In genomic region chr13:36736119-36736726, GRCh38 we compare ENCODE assay signal across 8 cellular contexts.
DNase-seq lines count a peak whose midpoint lies in the region; ATAC-seq and TF ChIP-seq lines count a peak whose summit lies in the region.

No MANE protein-coding gene starts in this region.

- no peak for ATAC-seq in CD4-positive, CD25-positive, alpha-beta regulatory T cell (ENCODE audit: low read depth in 2 of 2)
- ATAC-seq in right cardiac atrium: no peak

- H3K9ac ChIP-seq in GM23248: no peak overlapping the region
- no peak overlapping the region for H3K9ac ChIP-seq in smooth muscle cell (ENCODE audit: low read depth)

- H3K27ac ChIP-seq in CD4-positive, CD25-positive, alpha-beta regulatory T cell (ENCODE audit: insufficient read depth, low read length, poor library complexity, severe bottlenecking): no peak overlapping the region
- H3K27ac ChIP-seq in GM23248 (no peak overlapping the region), right cardiac atrium (ENCODE audit: low read length) (no peak overlapping the region), smooth muscle cell (ENCODE audit: low read depth) (no peak overlapping the region)

- H3K36me3 Mint-ChIP-seq in CD4-positive, CD25-positive, alpha-beta regulatory T cell: no peaks in the 10 kb centered on the region

- peak in 2 of 3 donors; percentile 24 to 46 for DNase-seq in CD4-positive, CD25-positive, alpha-beta regulatory T cell
- DNase-seq in GM23248 (peak; percentile 83), NCI-H774 (lab: John Stamatoyannopoulos, UW) (peak; percentile 13), right cardiac atrium (peak in 2 of 3 donors; percentile 23 to 45), smooth muscle cell (lab: John Stamatoyannopoulos, UW; ENCODE audit: unreplicated experiment) (no peak), NCI-H2171 treated with DMSO at 0.1 percent for 48 hours (lab: John Stamatoyannopoulos, UW) (no peak), NK-92 (lab: John Stamatoyannopoulos, UW; ENCODE audit: unreplicated experiment) (no peak)
- peak; percentile 29 for DNase-seq in activated naive CD4-positive, alpha-beta T cell treated with anti-CD3 and anti-CD28 coated beads, Interleukin-2, amount 50 U/mL, for 16 hours

- no peak overlapping the region for H3K27ac Mint-ChIP-seq in CD4-positive, CD25-positive, alpha-beta regulatory T cell

- H3K79me2 ChIP-seq in GM23248 (ENCODE audit: insufficient read depth): no peaks in the 10 kb centered on the region
- no peaks in the 10 kb centered on the region for H3K79me2 ChIP-seq in smooth muscle cell (ENCODE audit: low read depth)

- intact Hi-C loops in right cardiac atrium (cut with DNase I): loop anchor here in 3 of 4 donors (2.0 to 10.0 kb wide), 4 partner anchors 283 to 761 kb away; no protein-coding TSS in a partner anchor

- no peaks in the 10 kb centered on the region for H3K9me2 ChIP-seq in GM23248 (ENCODE audit: insufficient read depth)

- H3K4me1 Mint-ChIP-seq in CD4-positive, CD25-positive, alpha-beta regulatory T cell: no peaks in the 10 kb centered on the region

- H3K4me1 ChIP-seq in CD4-positive, CD25-positive, alpha-beta regulatory T cell (ENCODE audit: control insufficient read depth, insufficient read depth, low read length, poor library complexity, severe bottlenecking): no peaks in the 10 kb centered on the region
- H3K4me1 ChIP-seq in GM23248 (ENCODE audit: insufficient read depth) (no peaks in the 10 kb centered on the region), right cardiac atrium (ENCODE audit: control insufficient read depth, insufficient read depth, low read length) (no peaks in the 10 kb centered on the region), smooth muscle cell (ENCODE audit: low read depth) (no peaks in the 10 kb centered on the region)

- H3K4me2 ChIP-seq in GM23248 (ENCODE audit: unreplicated experiment) (no peak overlapping the region), smooth muscle cell (no peak overlapping the region)

- no peaks in the 10 kb centered on the region for H3K9me3 ChIP-seq in CD4-positive, CD25-positive, alpha-beta regulatory T cell (ENCODE audit: control insufficient read depth in 2 of 2, low read length in 2 of 2)
- H3K9me3 ChIP-seq in GM23248 (ENCODE audit: low read depth) (no peaks in the 10 kb centered on the region), right cardiac atrium (ENCODE audit: control insufficient read depth, low read length) (no peaks in the 10 kb centered on the region), smooth muscle cell (replicated peaks; ENCODE audit: low read depth) (no peaks in the 10 kb centered on the region)

- 1% methylated on average over 4 of the region's 4 CpGs for WGBS in GM23248 (ENCODE audit: low coverage in 1 of 2, low lambda C conversion rate in 2 of 2, missing lambda C conversion rate in 2 of 2), 2 experiments
- WGBS in right cardiac atrium: 23% methylated on average over 4 of the region's 4 CpGs
- WGBS in smooth muscle cell (ENCODE audit: low lambda C conversion rate): 34% methylated on average over 4 of the region's 4 CpGs

- in situ Hi-C loops in GM23248 (cut with MboI): loop anchor here (25.0 kb wide), 1 partner anchor 449 kb away; the partner anchor contains the start of gene CCDC169

- H3K27me3 ChIP-seq in CD4-positive, CD25-positive, alpha-beta regulatory T cell (ENCODE audit: control insufficient read depth, insufficient read depth, low read length): no peaks in the 10 kb centered on the region
- no peaks in the 10 kb centered on the region; the same call in 1 of the 2 replicates for H3K27me3 ChIP-seq in GM23248 (replicated peaks; ENCODE audit: insufficient read depth)
- no peaks in the 10 kb centered on the region for H3K27me3 ChIP-seq in right cardiac atrium (ENCODE audit: control insufficient read depth, insufficient read depth)
- H3K27me3 ChIP-seq in smooth muscle cell (ENCODE audit: low read depth): no peaks in the 10 kb centered on the region

- H4K20me1 ChIP-seq in GM23248 (ENCODE audit: insufficient read depth) (no peaks in the 10 kb centered on the region), smooth muscle cell (ENCODE audit: low read depth) (no peaks in the 10 kb centered on the region)

- peak; percentile 75 for TF ChIP-seq CTCF in smooth muscle cell (IDR thresholded peaks at IDR 0.05; ENCODE audit: borderline replicate concordance, insufficient read depth, poor library complexity, severe bottlenecking)

- H3K4me3 Mint-ChIP-seq in CD4-positive, CD25-positive, alpha-beta regulatory T cell: no peak overlapping the region

- H3K4me3 ChIP-seq in CD4-positive, CD25-positive, alpha-beta regulatory T cell (ENCODE audit: low read depth, low read length): no peak overlapping the region
- H3K4me3 ChIP-seq in GM23248: no peak overlapping the region
- no peak overlapping the region for H3K4me3 ChIP-seq in right cardiac atrium (ENCODE audit: low read length)
- no peak overlapping the region for H3K4me3 ChIP-seq in smooth muscle cell

- no peaks in the 10 kb centered on the region for H3F3A ChIP-seq in GM23248 (ENCODE audit: insufficient read depth)
- H3F3A ChIP-seq in smooth muscle cell (ENCODE audit: low read depth): no peaks in the 10 kb centered on the region

- H3K27me3 Mint-ChIP-seq in CD4-positive, CD25-positive, alpha-beta regulatory T cell: peaks cover 6% of the 10 kb centered on the region

- peaks cover 0 to 9% (median 0%) of the 10 kb centered on the region in 7 donors for H3K9me3 Mint-ChIP-seq in CD4-positive, CD25-positive, alpha-beta regulatory T cell

- H3K36me3 ChIP-seq in CD4-positive, CD25-positive, alpha-beta regulatory T cell (ENCODE audit: control insufficient read depth, insufficient read depth, low read length): no peaks in the 10 kb centered on the region
- H3K36me3 ChIP-seq in GM23248 (ENCODE audit: low read depth) (no peaks in the 10 kb centered on the region), smooth muscle cell (ENCODE audit: low read depth) (no peaks in the 10 kb centered on the region)

- H2AFZ ChIP-seq in GM23248 (no peak overlapping the region), smooth muscle cell (ENCODE audit: low read depth) (no peak overlapping the region)

Comparison
In these comparisons a context has a peak if more than half of its experiments do, and no peak if none do; other contexts are left out.
1. DNase-seq: peak in CD4-positive, CD25-positive, alpha-beta regulatory T cell (2 of 3), GM23248 (single experiment), NCI-H774 (single experiment), activated naive CD4-positive, alpha-beta T cell treated with anti-CD3 and anti-CD28 coated beads, Interleukin-2, amount 50 U/mL, for 16 hours (single experiment) and right cardiac atrium (2 of 3); none in smooth muscle cell (single experiment), NCI-H2171 treated with DMSO at 0.1 percent for 48 hours (single experiment) and NK-92 (single experiment).